Comparison of ENCODE assay signal across 10 cellular contexts in genomic region chr10:75612904-75613684, GRCh38.
DNase-seq lines count a peak whose midpoint lies in the region; ATAC-seq and TF ChIP-seq lines count a peak whose summit lies in the region.
"Had no signal": no experiment of that assay in that cellular context is flagged by ENCODE, and none has a peak within 500 bp of the region (broad histone marks: within the 10 kb centered on the region; RNA-seq: fewer than 3 reads in every experiment).

No MANE protein-coding gene starts in this region.

- H3K36me3 ChIP-seq in ovary (no peaks in the 10 kb centered on the region), colonic mucosa (no peaks in the 10 kb centered on the region)
- H3K36me3 ChIP-seq in effector memory CD4-positive, alpha-beta T cell (ENCODE audit: control insufficient read depth, insufficient read depth, low read length): no peaks in the 10 kb centered on the region

- H3K9ac ChIP-seq in colonic mucosa (ENCODE audit: low read depth in 2 of 2, low read length in 2 of 2): no peak overlapping the region

- H3K27me3 ChIP-seq in ovary (no peaks in the 10 kb centered on the region), colonic mucosa (no peaks in the 10 kb centered on the region)
- H3K27me3 ChIP-seq in effector memory CD4-positive, alpha-beta T cell (replicated peaks; ENCODE audit: control insufficient read depth, insufficient read depth, low read length, poor library complexity, severe bottlenecking): no peaks in the 10 kb centered on the region

- TF ChIP-seq POLR2A in ovary (IDR thresholded peaks at IDR 0.05): no peak

- H3K27ac Mint-ChIP-seq in dendritic cell treated with granulocyte-macrophage colony-stimulating factor and Interleukin-4, amounts not matched to agents 40 ng/mL and 50 ng/mL, for 4 days: peak overlapping the region; percentile 86

- H3K4me3 Mint-ChIP-seq in dendritic cell treated with granulocyte-macrophage colony-stimulating factor and Interleukin-4, amounts not matched to agents 40 ng/mL and 50 ng/mL, for 4 days: peak overlapping the region; percentile 47

- TF ChIP-seq EP300 in ovary (IDR thresholded peaks at IDR 0.05): no peak

- peak; percentile 32 for ATAC-seq in GM18907 (IDR thresholded peaks at IDR 0.05; ENCODE audit: unreplicated experiment)
- peak; percentile 35 for ATAC-seq in HG03460 (IDR thresholded peaks at IDR 0.05; ENCODE audit: unreplicated experiment)
- ATAC-seq: stimulated activated naive CD8-positive, alpha-beta T cell treated with anti-CD3 and anti-CD28 coated beads, Interleukin-15, Interleukin-2, amounts not matched to agents 100 U/mL and 50 U/mL, for 24 hours had no signal

- H3K4me3 ChIP-seq in ovary (no peak overlapping the region), colonic mucosa (no peak overlapping the region)
- H3K4me3 ChIP-seq in effector memory CD4-positive, alpha-beta T cell (ENCODE audit: insufficient read depth, low read depth, low read length, poor library complexity, severe bottlenecking): no peak overlapping the region

- H3K4me1 Mint-ChIP-seq in dendritic cell treated with granulocyte-macrophage colony-stimulating factor and Interleukin-4, amounts not matched to agents 40 ng/mL and 50 ng/mL, for 4 days (ENCODE audit: low read depth): peaks cover 80% of the 10 kb centered on the region

- peak overlapping the region in 1 of 2 donors; percentile 38 for H3K27ac ChIP-seq in ovary
- H3K27ac ChIP-seq in effector memory CD4-positive, alpha-beta T cell (ENCODE audit: insufficient read depth, low read length, poor library complexity, severe bottlenecking): no peak overlapping the region
- H3K27ac ChIP-seq in colonic mucosa: no peak overlapping the region

- no peaks in the 10 kb centered on the region for H3K36me3 Mint-ChIP-seq in dendritic cell treated with granulocyte-macrophage colony-stimulating factor and Interleukin-4, amounts not matched to agents 40 ng/mL and 50 ng/mL, for 4 days (ENCODE audit: low read depth)

- DNase-seq in ovary: peak in 4 of 5 donors; percentile 30 to 51 (median 44)
- DNase-seq in NCI-H526 (lab: John Stamatoyannopoulos, UW): no peak
- no peak for DNase-seq in effector memory CD4-positive, alpha-beta T cell
- no peak for DNase-seq in T-helper 1 cell
- DNase-seq in colonic mucosa: no peak
- DNase-seq: activated CD4-positive, alpha-beta T cell treated with anti-CD3 and anti-CD28 coated beads for 1 hour; stimulated activated naive CD8-positive, alpha-beta T cell treated with anti-CD3 and anti-CD28 coated beads, Interleukin-15, Interleukin-2, amounts not matched to agents 100 U/mL and 50 U/mL, for 24 hours had no signal

- intact Hi-C loops in dendritic cell treated with granulocyte-macrophage colony-stimulating factor and Interleukin-4, amounts not matched to agents 40 ng/mL and 50 ng/mL, for 4 days (cut with micrococcal nuclease): loop anchor here (5.0 kb wide), 1 partner anchor 181 kb away; the partner anchor contains the start of gene LRMDA
- intact Hi-C loops in ovary (cut with DNase I): no loop called here
- intact Hi-C loops in colonic mucosa (cut with DNase I): no loop called here

- no peak for TF ChIP-seq CTCF in ovary (IDR thresholded peaks at IDR 0.05)
- no peak for TF ChIP-seq CTCF in colonic mucosa (IDR thresholded peaks at IDR 0.05)

- no peaks in the 10 kb centered on the region for H3K9me3 Mint-ChIP-seq in dendritic cell treated with granulocyte-macrophage colony-stimulating factor and Interleukin-4, amounts not matched to agents 40 ng/mL and 50 ng/mL, for 4 days

- H3K27me3 Mint-ChIP-seq in dendritic cell treated with granulocyte-macrophage colony-stimulating factor and Interleukin-4, amounts not matched to agents 40 ng/mL and 50 ng/mL, for 4 days: no peaks in the 10 kb centered on the region

- H3K4me1 ChIP-seq in ovary (ENCODE audit: insufficient read depth): peaks cover 10% of the 10 kb centered on the region
- H3K4me1 ChIP-seq in effector memory CD4-positive, alpha-beta T cell (ENCODE audit: control insufficient read depth, insufficient read depth, low read length, poor library complexity, severe bottlenecking): no peaks in the 10 kb centered on the region
- H3K4me1 ChIP-seq in colonic mucosa: no peaks in the 10 kb centered on the region

- no peaks in the 10 kb centered on the region for H3K9me3 ChIP-seq in ovary
- H3K9me3 ChIP-seq in effector memory CD4-positive, alpha-beta T cell (ENCODE audit: control insufficient read depth, low read length): no peaks in the 10 kb centered on the region
- no peaks in the 10 kb centered on the region for H3K9me3 ChIP-seq in colonic mucosa

- 10 to 12% (median 11%) methylated on average over 5 of the region's 5 CpGs for WGBS in ovary, 3 donors

Comparison
In these comparisons a context has a peak if more than half of its experiments do, and no peak if none do; other contexts are left out.
1. DNase-seq: peak in ovary (4 of 5); none in NCI-H526 (0 of 2), effector memory CD4-positive, alpha-beta T cell (0 of 3), T-helper 1 cell (0 of 5) and colonic mucosa (single experiment).